In the genomic region with DNA sequence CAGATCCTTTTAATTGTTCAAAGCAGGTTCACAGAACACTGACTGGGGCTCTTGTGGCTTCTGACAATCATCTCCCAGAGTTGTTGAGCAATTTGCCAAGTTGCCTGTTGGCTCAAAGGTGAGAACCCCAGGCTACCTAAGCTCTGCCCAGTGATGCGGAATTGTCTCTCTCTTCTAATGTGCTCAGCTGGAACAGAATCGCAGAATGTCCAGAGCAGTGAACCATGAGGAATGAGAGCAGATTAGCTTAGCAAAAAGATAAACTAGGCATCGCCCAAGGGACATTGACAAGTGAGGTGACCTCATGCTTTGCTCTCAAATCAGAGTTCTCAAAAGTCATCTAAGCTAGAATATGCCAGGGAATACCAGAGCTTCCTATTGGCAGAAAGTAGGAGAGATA, we compare ENCODE assay signal across 1 cellular context.
TF ChIP-seq lines count a peak whose summit lies in the region.

No MANE protein-coding gene starts in this region.

TF ChIP-seq in HEK293, 187 proteins besides CTCF, POLR2A, EP300 and RAD21 (continued from another document and continues in another):
- TF ChIP-seq, protein P1, sequence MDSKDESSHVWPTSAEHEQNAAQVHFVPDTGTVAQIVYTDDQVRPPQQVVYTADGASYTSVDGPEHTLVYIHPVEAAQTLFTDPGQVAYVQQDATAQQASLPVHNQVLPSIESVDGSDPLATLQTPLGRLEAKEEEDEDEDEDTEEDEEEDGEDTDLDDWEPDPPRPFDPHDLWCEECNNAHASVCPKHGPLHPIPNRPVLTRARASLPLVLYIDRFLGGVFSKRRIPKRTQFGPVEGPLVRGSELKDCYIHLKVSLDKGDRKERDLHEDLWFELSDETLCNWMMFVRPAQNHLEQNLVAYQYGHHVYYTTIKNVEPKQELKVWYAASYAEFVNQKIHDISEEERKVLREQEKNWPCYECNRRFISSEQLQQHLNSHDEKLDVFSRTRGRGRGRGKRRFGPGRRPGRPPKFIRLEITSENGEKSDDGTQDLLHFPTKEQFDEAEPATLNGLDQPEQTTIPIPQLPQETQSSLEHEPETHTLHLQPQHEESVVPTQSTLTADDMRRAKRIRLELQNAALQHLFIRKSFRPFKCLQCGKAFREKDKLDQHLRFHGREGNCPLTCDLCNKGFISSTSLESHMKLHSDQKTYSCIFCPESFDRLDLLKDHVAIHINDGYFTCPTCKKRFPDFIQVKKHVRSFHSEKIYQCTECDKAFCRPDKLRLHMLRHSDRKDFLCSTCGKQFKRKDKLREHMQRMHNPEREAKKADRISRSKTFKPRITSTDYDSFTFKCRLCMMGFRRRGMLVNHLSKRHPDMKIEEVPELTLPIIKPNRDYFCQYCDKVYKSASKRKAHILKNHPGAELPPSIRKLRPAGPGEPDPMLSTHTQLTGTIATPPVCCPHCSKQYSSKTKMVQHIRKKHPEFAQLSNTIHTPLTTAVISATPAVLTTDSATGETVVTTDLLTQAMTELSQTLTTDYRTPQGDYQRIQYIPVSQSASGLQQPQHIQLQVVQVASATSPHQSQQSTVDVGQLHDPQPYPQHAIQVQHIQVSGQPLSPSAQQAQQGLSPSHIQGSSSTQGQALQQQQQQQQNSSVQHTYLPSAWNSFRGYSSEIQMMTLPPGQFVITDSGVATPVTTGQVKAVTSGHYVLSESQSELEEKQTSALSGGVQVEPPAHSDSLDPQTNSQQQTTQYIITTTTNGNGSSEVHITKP (tag by site-specific recombination; IDR thresholded peaks at IDR 0.05), result no peak
- TF ChIP-seq, protein P2, sequence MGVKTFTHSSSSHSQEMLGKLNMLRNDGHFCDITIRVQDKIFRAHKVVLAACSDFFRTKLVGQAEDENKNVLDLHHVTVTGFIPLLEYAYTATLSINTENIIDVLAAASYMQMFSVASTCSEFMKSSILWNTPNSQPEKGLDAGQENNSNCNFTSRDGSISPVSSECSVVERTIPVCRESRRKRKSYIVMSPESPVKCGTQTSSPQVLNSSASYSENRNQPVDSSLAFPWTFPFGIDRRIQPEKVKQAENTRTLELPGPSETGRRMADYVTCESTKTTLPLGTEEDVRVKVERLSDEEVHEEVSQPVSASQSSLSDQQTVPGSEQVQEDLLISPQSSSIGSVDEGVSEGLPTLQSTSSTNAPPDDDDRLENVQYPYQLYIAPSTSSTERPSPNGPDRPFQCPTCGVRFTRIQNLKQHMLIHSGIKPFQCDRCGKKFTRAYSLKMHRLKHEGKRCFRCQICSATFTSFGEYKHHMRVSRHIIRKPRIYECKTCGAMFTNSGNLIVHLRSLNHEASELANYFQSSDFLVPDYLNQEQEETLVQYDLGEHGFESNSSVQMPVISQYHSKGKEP (tag by site-specific recombination; IDR thresholded peaks at IDR 0.05), result no peak
- TF ChIP-seq ZFP41 (tag by site-specific recombination; IDR thresholded peaks at IDR 0.05; ENCODE audit: borderline replicate concordance) (no peak), YY2 (tag by site-specific recombination; IDR thresholded peaks at IDR 0.05) (no peak), BCL11B (tag by site-specific recombination; IDR thresholded peaks at IDR 0.05; ENCODE audit: low read depth) (no peak), ZNF768 (tag by site-specific recombination; IDR thresholded peaks at IDR 0.05) (no peak), ZXDB (tag by site-specific recombination; IDR thresholded peaks at IDR 0.05) (0 out of 2 replicates have a peak, but pooled peaks have one; percentile 26), PRDM1 (tag by site-specific recombination; IDR thresholded peaks at IDR 0.05) (no peak), MEIS1 (CRISPR knock-in tag; IDR thresholded peaks at IDR 0.05; ENCODE audit: borderline replicate concordance) (no peak), ZNF777 (tag by site-specific recombination; IDR thresholded peaks at IDR 0.05; ENCODE audit: borderline replicate concordance) (no peak), ZNF221 (tag by site-specific recombination; IDR thresholded peaks at IDR 0.05; ENCODE audit: borderline replicate concordance) (no peak), OVOL3 (tag by site-specific recombination; IDR thresholded peaks at IDR 0.05) (no peak), ZBTB21 (tag by site-specific recombination; IDR thresholded peaks at IDR 0.05) (no peak), ZNF561 (tag by site-specific recombination; IDR thresholded peaks at IDR 0.05; ENCODE audit: borderline replicate concordance) (no peak), WT1 (tag by site-specific recombination; IDR thresholded peaks at IDR 0.05) (no peak), ZBTB48 (tag by site-specific recombination; IDR thresholded peaks at IDR 0.05) (no peak), ZNF292 (tag by site-specific recombination; IDR thresholded peaks at IDR 0.05; ENCODE audit: borderline replicate concordance, low read depth) (no peak), GLI4 (tag by site-specific recombination; IDR thresholded peaks at IDR 0.05) (no peak), ZNF571 (tag by site-specific recombination; IDR thresholded peaks at IDR 0.05) (no peak), ZIC2 (tag by site-specific recombination; IDR thresholded peaks at IDR 0.05) (0 out of 2 replicates have a peak, but pooled peaks have one; percentile 17), ZNF670 (tag by site-specific recombination; IDR thresholded peaks at IDR 0.05; ENCODE audit: low read depth) (no peak), ZNF132 (tag by site-specific recombination; IDR thresholded peaks at IDR 0.05; ENCODE audit: borderline replicate concordance) (no peak), ZNF366 (tag by site-specific recombination; conservative IDR thresholded peaks at IDR 0.05) (peak; percentile 52), ZNF248 (tag by site-specific recombination; IDR thresholded peaks at IDR 0.05) (no peak), ZNF311 (tag by site-specific recombination; IDR thresholded peaks at IDR 0.05; ENCODE audit: borderline replicate concordance) (no peak), ZNF549 (tag by site-specific recombination; IDR thresholded peaks at IDR 0.05) (no peak), ZNF140 (tag by site-specific recombination; IDR thresholded peaks at IDR 0.05) (no peak), FEZF1 (tag by site-specific recombination; IDR thresholded peaks at IDR 0.05) (0 out of 2 replicates have a peak, but pooled peaks have one; percentile 9), ZNF175 (tag by site-specific recombination; IDR thresholded peaks at IDR 0.05) (no peak), ZNF600 (tag by site-specific recombination; IDR thresholded peaks at IDR 0.05) (peak; percentile 78; the same call in 1 of the 2 replicates), ZNF426 (tag by site-specific recombination; IDR thresholded peaks at IDR 0.05) (no peak), ZNF658 (tag by site-specific recombination; IDR thresholded peaks at IDR 0.05) (no peak), ZNF560 (tag by site-specific recombination; IDR thresholded peaks at IDR 0.05; ENCODE audit: borderline replicate concordance) (no peak), ZNF302 (tag by site-specific recombination; IDR thresholded peaks at IDR 0.05; ENCODE audit: low read depth) (no peak), ZSCAN30 (tag by site-specific recombination; IDR thresholded peaks at IDR 0.05) (no peak), ZNF529 (tag by site-specific recombination; IDR thresholded peaks at IDR 0.05; ENCODE audit: insufficient replicate concordance) (no peak), ZNF404 (tag by site-specific recombination; IDR thresholded peaks at IDR 0.05) (no peak), ZNF274 (IDR thresholded peaks at IDR 0.05; ENCODE audit: low read length) (no peak), ZNF274 (tag by site-specific recombination; IDR thresholded peaks at IDR 0.05; ENCODE audit: borderline replicate concordance) (no peak)
- TF ChIP-seq, protein P3, sequence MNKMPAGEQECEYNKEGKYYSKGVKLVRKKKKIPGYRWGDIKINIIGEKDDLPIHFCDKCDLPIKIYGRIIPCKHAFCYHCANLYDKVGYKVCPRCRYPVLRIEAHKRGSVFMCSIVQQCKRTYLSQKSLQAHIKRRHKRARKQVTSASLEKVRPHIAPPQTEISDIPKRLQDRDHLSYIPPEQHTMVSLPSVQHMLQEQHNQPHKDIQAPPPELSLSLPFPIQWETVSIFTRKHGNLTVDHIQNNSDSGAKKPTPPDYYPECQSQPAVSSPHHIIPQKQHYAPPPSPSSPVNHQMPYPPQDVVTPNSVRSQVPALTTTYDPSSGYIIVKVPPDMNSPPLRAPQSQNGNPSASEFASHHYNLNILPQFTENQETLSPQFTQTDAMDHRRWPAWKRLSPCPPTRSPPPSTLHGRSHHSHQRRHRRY (tag by site-specific recombination; IDR thresholded peaks at IDR 0.05), result no peak
- TF ChIP-seq, protein P4, sequence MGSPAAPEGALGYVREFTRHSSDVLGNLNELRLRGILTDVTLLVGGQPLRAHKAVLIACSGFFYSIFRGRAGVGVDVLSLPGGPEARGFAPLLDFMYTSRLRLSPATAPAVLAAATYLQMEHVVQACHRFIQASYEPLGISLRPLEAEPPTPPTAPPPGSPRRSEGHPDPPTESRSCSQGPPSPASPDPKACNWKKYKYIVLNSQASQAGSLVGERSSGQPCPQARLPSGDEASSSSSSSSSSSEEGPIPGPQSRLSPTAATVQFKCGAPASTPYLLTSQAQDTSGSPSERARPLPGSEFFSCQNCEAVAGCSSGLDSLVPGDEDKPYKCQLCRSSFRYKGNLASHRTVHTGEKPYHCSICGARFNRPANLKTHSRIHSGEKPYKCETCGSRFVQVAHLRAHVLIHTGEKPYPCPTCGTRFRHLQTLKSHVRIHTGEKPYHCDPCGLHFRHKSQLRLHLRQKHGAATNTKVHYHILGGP (tag by site-specific recombination; IDR thresholded peaks at IDR 0.05), result no peak
- TF ChIP-seq, protein P5, sequence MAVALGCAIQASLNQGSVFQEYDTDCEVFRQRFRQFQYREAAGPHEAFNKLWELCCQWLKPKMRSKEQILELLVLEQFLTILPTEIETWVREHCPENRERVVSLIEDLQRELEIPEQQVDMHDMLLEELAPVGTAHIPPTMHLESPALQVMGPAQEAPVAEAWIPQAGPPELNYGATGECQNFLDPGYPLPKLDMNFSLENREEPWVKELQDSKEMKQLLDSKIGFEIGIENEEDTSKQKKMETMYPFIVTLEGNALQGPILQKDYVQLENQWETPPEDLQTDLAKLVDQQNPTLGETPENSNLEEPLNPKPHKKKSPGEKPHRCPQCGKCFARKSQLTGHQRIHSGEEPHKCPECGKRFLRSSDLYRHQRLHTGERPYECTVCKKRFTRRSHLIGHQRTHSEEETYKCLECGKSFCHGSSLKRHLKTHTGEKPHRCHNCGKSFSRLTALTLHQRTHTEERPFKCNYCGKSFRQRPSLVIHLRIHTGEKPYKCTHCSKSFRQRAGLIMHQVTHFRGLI (tag by site-specific recombination; IDR thresholded peaks at IDR 0.05), result no peak
- TF ChIP-seq, protein P6, sequence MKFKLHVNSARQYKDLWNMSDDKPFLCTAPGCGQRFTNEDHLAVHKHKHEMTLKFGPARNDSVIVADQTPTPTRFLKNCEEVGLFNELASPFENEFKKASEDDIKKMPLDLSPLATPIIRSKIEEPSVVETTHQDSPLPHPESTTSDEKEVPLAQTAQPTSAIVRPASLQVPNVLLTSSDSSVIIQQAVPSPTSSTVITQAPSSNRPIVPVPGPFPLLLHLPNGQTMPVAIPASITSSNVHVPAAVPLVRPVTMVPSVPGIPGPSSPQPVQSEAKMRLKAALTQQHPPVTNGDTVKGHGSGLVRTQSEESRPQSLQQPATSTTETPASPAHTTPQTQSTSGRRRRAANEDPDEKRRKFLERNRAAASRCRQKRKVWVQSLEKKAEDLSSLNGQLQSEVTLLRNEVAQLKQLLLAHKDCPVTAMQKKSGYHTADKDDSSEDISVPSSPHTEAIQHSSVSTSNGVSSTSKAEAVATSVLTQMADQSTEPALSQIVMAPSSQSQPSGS (tag by site-specific recombination; IDR thresholded peaks at IDR 0.05; ENCODE audit: low read depth), result 0 out of 2 replicates have a peak, but pooled peaks have one; percentile 59
- TF ChIP-seq, protein P7, sequence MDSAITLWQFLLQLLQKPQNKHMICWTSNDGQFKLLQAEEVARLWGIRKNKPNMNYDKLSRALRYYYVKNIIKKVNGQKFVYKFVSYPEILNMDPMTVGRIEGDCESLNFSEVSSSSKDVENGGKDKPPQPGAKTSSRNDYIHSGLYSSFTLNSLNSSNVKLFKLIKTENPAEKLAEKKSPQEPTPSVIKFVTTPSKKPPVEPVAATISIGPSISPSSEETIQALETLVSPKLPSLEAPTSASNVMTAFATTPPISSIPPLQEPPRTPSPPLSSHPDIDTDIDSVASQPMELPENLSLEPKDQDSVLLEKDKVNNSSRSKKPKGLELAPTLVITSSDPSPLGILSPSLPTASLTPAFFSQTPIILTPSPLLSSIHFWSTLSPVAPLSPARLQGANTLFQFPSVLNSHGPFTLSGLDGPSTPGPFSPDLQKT (IDR thresholded peaks at IDR 0.05; ENCODE audit: borderline replicate concordance, low read depth, low read length), result no peak
- TF ChIP-seq, protein P8, sequence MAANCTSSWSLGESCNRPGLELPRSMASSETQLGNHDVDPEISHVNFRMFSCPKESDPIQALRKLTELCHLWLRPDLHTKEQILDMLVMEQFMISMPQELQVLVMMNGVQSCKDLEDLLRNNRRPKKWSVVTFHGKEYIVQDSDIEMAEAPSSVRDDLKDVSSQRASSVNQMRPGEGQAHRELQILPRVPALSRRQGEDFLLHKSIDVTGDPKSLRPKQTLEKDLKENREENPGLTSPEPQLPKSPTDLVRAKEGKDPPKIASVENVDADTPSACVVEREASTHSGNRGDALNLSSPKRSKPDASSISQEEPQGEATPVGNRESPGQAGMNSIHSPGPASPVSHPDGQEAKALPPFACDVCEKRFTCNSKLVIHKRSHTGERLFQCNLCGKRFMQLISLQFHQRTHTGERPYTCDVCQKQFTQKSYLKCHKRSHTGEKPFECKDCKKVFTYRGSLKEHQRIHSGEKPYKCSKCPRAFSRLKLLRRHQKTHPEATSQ (tag by site-specific recombination; IDR thresholded peaks at IDR 0.05), result no peak
- TF ChIP-seq, protein P9, sequence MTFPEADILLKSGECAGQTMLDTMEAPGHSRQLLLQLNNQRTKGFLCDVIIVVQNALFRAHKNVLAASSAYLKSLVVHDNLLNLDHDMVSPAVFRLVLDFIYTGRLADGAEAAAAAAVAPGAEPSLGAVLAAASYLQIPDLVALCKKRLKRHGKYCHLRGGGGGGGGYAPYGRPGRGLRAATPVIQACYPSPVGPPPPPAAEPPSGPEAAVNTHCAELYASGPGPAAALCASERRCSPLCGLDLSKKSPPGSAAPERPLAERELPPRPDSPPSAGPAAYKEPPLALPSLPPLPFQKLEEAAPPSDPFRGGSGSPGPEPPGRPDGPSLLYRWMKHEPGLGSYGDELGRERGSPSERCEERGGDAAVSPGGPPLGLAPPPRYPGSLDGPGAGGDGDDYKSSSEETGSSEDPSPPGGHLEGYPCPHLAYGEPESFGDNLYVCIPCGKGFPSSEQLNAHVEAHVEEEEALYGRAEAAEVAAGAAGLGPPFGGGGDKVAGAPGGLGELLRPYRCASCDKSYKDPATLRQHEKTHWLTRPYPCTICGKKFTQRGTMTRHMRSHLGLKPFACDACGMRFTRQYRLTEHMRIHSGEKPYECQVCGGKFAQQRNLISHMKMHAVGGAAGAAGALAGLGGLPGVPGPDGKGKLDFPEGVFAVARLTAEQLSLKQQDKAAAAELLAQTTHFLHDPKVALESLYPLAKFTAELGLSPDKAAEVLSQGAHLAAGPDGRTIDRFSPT (tag by site-specific recombination; IDR thresholded peaks at IDR 0.05), result no peak
- TF ChIP-seq, protein P10, sequence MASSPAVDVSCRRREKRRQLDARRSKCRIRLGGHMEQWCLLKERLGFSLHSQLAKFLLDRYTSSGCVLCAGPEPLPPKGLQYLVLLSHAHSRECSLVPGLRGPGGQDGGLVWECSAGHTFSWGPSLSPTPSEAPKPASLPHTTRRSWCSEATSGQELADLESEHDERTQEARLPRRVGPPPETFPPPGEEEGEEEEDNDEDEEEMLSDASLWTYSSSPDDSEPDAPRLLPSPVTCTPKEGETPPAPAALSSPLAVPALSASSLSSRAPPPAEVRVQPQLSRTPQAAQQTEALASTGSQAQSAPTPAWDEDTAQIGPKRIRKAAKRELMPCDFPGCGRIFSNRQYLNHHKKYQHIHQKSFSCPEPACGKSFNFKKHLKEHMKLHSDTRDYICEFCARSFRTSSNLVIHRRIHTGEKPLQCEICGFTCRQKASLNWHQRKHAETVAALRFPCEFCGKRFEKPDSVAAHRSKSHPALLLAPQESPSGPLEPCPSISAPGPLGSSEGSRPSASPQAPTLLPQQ (tag by site-specific recombination; IDR thresholded peaks at IDR 0.05), result 0 out of 2 replicates have a peak, but pooled peaks have one; percentile 20
